ENCODE assay signal across 8 cellular contexts in the genomic region with DNA sequence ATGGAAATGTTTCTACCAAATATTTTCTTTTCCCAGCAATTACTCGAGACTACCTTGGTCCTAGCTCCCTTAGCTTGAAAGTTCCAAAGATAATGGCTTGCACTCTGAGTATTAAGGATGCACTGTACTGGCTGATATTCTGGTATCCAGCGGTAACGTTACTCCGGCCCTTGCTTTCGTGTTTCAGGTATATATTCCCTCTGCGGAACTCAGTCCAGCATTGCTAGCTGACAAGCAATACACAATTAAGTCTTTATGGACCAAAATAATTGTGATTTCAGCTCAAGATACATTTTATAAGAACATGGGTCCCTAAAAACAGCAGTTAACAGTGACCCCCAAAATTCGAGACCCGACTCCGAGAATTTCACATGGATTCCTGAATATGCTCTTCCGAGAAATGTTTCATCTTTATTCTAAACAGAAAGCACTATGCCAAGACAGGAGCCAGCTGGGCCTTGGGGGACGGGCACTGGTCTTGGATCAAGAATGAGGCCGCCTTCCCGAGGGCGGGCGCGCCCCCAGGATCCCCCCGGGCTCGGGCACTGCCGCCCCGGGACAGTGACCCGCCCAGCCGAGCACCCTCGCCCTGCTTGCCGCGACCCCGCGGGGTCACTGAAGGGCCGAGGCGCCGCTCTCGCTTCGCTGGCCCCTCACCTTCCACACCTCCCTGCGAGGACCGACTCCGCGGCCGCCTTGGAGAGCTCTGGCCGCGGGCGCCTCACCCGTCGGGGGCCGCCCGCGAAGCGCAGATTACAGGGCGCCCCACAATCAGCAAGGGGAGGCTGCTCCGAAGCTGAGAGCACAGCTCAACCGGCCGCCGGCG. TPM values are rescaled to one million over a fixed set of nuclear protein-coding genes. Genes with fewer than 3 reads are reported as not detected.
DNase-seq lines count a peak whose midpoint lies in the region; ATAC-seq and TF ChIP-seq lines count a peak whose summit lies in the region.

No MANE protein-coding gene starts in this region.

- peak in 1 of 4 donors; percentile 75 for TF ChIP-seq POLR2A in esophagus squamous epithelium (IDR thresholded peaks at IDR 0.05)

- intact Hi-C loops in esophagus squamous epithelium (cut with DNase I) (no loop called here), natural killer cell (cut with micrococcal nuclease) (loop anchor here (2.0 to 5.0 kb wide), 5 partner anchors 98 to 1889 kb away; partner anchors contain the start of genes GORAB, METTL13, METTL18 and PRRC2C)

- H3K36me3 Mint-ChIP-seq in natural killer cell, result no peaks in the 10 kb centered on the region

- CTCF ChIA-PET in AG04449 (lab: Yijun Ruan, JAX), result interaction anchor here (1.1 kb wide), 1 partner anchor 9 kb away, joined by 4 read pairs; no protein-coding TSS in a partner anchor

- peak overlapping the region; percentile 94 for H3K4me3 Mint-ChIP-seq in natural killer cell

- peak overlapping the region; percentile 100 for H3K27ac Mint-ChIP-seq in natural killer cell

- H3K27me3 Mint-ChIP-seq in natural killer cell (ENCODE audit: low read depth in 2 of 2), result peaks cover 8% of the 10 kb centered on the region in 2 donors

- peak; percentile 39 for ATAC-seq in GM18519 (IDR thresholded peaks at IDR 0.05; ENCODE audit: low FRiP score, unreplicated experiment)
- peak; percentile 14 for ATAC-seq in HG03565 (IDR thresholded peaks at IDR 0.05; ENCODE audit: unreplicated experiment)
- peak in 1 of 3 donors; percentile 0 for ATAC-seq in natural killer cell
- ATAC-seq in HG03135 (IDR thresholded peaks at IDR 0.05; ENCODE audit: unreplicated experiment), result no peak

- POLR2A ChIA-PET in AG04449 (lab: Yijun Ruan, JAX), result interaction anchor here (0.6 to 1.2 kb wide), 3 partner anchors 19 to 765 kb away, joined by 3 to 4 read pairs (median 4); partner anchors contain the start of gene SLC19A2

- H3K9me3 Mint-ChIP-seq in natural killer cell, result no peaks in the 10 kb centered on the region

- 1 to 2% methylated on average over 10 to 13 of the region's 52 CpGs for WGBS in esophagus squamous epithelium, 2 donors
- under 1% methylated on average over 52 of the region's 52 CpGs for WGBS in urinary bladder

- peak overlapping the region; percentile 97 to 99 (median 99) for H3K27ac ChIP-seq in esophagus squamous epithelium
- peak overlapping the region; percentile 99 for H3K27ac ChIP-seq in urinary bladder (ENCODE audit: low read depth)

- no peak for DNase-seq in AG04449 (ENCODE audit: low read depth, low spot score)
- no peak for DNase-seq in esophagus squamous epithelium (lab: John Stamatoyannopoulos, UW)
- DNase-seq in natural killer cell, result no peak

- no peaks in the 10 kb centered on the region for H3K9me3 ChIP-seq in esophagus squamous epithelium

- TF ChIP-seq CTCF in AG04449 (IDR thresholded peaks at IDR 0.05; ENCODE audit: insufficient read depth, low read length, missing control alignments) (no peak), WI38 (IDR thresholded peaks at IDR 0.05; ENCODE audit: low read depth, low read length) (no peak), esophagus squamous epithelium (IDR thresholded peaks at IDR 0.05) (no peak), natural killer cell (IDR thresholded peaks at IDR 0.05) (no peak)

- H3K36me3 ChIP-seq in esophagus squamous epithelium (peaks cover 0 to 7% (median 5%) of the 10 kb centered on the region in 3 donors), urinary bladder (ENCODE audit: insufficient read depth) (no peaks in the 10 kb centered on the region)

- H3K27me3 ChIP-seq in esophagus squamous epithelium, result peaks cover 0 to 9% (median 0%) of the 10 kb centered on the region in 4 donors

- H3K4me1 Mint-ChIP-seq in natural killer cell, result peaks cover 46 to 49% of the 10 kb centered on the region in 2 donors

- H3K4me1 ChIP-seq in esophagus squamous epithelium, result peaks cover 12 to 41% (median 18%) of the 10 kb centered on the region in 3 donors
- H3K4me1 ChIP-seq in urinary bladder (ENCODE audit: insufficient read depth), result peaks cover 3% of the 10 kb centered on the region

- peak overlapping the region; percentile 94 for H3K4me3 ChIP-seq in AG04449 (ENCODE audit: low read depth, low read length)
- peak overlapping the region; percentile 74 for H3K4me3 ChIP-seq in WI38 (ENCODE audit: low read depth, low read length)
- peak overlapping the region; percentile 76 to 97 (median 90) for H3K4me3 ChIP-seq in esophagus squamous epithelium
- peak overlapping the region; percentile 98 for H3K4me3 ChIP-seq in urinary bladder (ENCODE audit: low read depth, low read length)

RNA-seq across cellular contexts. Expression of gene SCYL3, which starts 0.7 kb away (rescaled TPM):
- total RNA-seq in esophagus squamous epithelium, result 10 to 100 TPM in 1 of 4 donors, 1 to 10 TPM in 3; 4.8 to 10.1 (median 9.2) TPM
- 10 to 100 TPM in 1 of 3 donors, 1 to 10 TPM in 2; 6.0 to 12.3 (median 7.0) TPM for total RNA-seq in natural killer cell
- total RNA-seq in urinary bladder, result 20.1 TPM
- polyA plus RNA-seq in urinary bladder, result 7.5 TPM
